Comparison of ENCODE assay signal across 11 cellular contexts in genomic region chr7:85474234-85474633, GRCh38.
DNase-seq lines count a peak whose midpoint lies in the region; ATAC-seq and TF ChIP-seq lines count a peak whose summit lies in the region.
"Had no signal": no experiment of that assay in that cellular context is flagged by ENCODE, and none has a peak within 500 bp of the region (broad histone marks: within the 10 kb centered on the region; RNA-seq: fewer than 3 reads in every experiment).

No MANE protein-coding gene starts in this region.

- H3K4me1 ChIP-seq in Karpas-422 (ENCODE audit: low read length) = no peaks in the 10 kb centered on the region

- no peak overlapping the region for H3K4me2 ChIP-seq in Karpas-422 (ENCODE audit: low read depth, low read length, poor library complexity, severe bottlenecking)

- no peaks in the 10 kb centered on the region for H3K9me2 ChIP-seq in Karpas-422 (replicated peaks; ENCODE audit: insufficient read depth, low read length)

- no peak overlapping the region for H3K27ac ChIP-seq in Karpas-422 (ENCODE audit: low read length)

- peaks cover 17% of the 10 kb centered on the region; the same call in 1 of the 2 replicates for H3K9me3 ChIP-seq in Karpas-422 (ENCODE audit: low read length)

- peak; percentile 76 for ATAC-seq in GM19395 (IDR thresholded peaks at IDR 0.05; ENCODE audit: unreplicated experiment)
- ATAC-seq in HG02870 (IDR thresholded peaks at IDR 0.05; ENCODE audit: unreplicated experiment) = peak; percentile 87
- ATAC-seq in HG03565 (IDR thresholded peaks at IDR 0.05; ENCODE audit: unreplicated experiment) = peak; percentile 90

- H3K27me3 ChIP-seq in GM06990 (replicated peaks; ENCODE audit: control insufficient read depth, insufficient read depth, low read length) (no peaks in the 10 kb centered on the region), Karpas-422 (ENCODE audit: low read length) (no peaks in the 10 kb centered on the region)

- H4K20me1 ChIP-seq in Karpas-422 (ENCODE audit: insufficient read depth, low read depth, low read length) = no peaks in the 10 kb centered on the region

- DNase-seq in GM06990 (ENCODE audit: extremely low read depth, insufficient read length) (peak; percentile 9), Ammon's horn (ENCODE audit: low spot score) (no peak), midbrain (lab: John Stamatoyannopoulos, UW) (no peak), Karpas-422 (no peak), NCI-H226 (no peak)
- DNase-seq: activated B cell treated with CpG ODN at 0.5 μM for 24 hours, DMS79 treated with DMSO at 0.1 percent for 48 hours, NCI-H526 treated with DMSO at 0.1 percent for 48 hours had no signal

- no peak overlapping the region for H3K9ac ChIP-seq in Karpas-422 (ENCODE audit: low read length)

- no peak overlapping the region for H3K4me3 ChIP-seq in GM06990 (replicated peaks; ENCODE audit: low read depth, low read length)
- no peak overlapping the region for H3K4me3 ChIP-seq in Karpas-422 (ENCODE audit: low read length)

- no peaks in the 10 kb centered on the region for H3K79me2 ChIP-seq in Karpas-422 (ENCODE audit: low read length)

- H2AFZ ChIP-seq in Karpas-422 (ENCODE audit: low read length) = no peak overlapping the region

- H3K36me3 ChIP-seq in GM06990 (ENCODE audit: control insufficient read depth, insufficient read depth, low read length) (no peaks in the 10 kb centered on the region), Karpas-422 (ENCODE audit: insufficient read depth, low read length) (no peaks in the 10 kb centered on the region)

- no peak for TF ChIP-seq CTCF in GM06990 (IDR thresholded peaks at IDR 0.05; ENCODE audit: insufficient read depth, low read length, poor library complexity, severe bottlenecking)
